Comparison of ENCODE assay signal across 17 cellular contexts in the genomic region with DNA sequence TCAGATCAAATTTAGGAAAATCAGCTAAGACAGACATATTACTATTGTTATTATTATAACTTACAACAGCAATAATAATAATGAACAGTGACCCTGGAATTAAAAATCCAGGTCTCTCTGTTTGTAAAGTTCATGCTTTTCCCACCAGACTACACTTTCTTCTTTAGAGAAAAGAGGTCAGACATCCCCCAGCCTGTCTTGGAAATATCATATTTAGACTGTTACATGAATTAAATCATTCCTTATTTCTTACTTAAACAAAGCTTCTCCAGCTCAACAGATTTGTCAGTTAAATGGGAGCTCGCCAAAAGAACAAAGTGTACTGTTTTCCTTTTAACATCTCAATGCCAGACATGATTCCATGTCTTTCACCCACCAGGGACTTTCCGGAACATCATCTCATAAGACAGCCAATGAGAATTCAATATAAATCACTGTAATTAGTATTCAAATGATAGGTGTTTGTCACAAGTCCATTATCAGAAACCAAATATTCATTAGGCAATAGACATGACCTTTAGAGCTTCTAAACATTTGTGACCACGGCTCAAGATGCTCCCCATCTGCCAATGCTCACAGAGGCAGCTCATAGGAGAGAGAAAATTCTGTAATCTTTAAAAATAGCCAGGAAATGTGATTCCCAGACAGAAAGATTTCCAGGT.
DNase-seq lines count a peak whose midpoint lies in the region; ATAC-seq and TF ChIP-seq lines count a peak whose summit lies in the region.
"Had no signal": no experiment of that assay in that cellular context is flagged by ENCODE, and none has a peak within 500 bp of the region (broad histone marks: within the 10 kb centered on the region; RNA-seq: fewer than 3 reads in every experiment).

No MANE protein-coding gene starts in this region.

- H2AK5ac ChIP-seq in H9 (ENCODE audit: insufficient read length, low read length) = no peak overlapping the region

- H4K91ac ChIP-seq in H9 (ENCODE audit: insufficient read length, low read depth, low read length) = no peak overlapping the region

- ATAC-seq in Right ventricle myocardium superior (ENCODE audit: poor library complexity) (peak; percentile 73), HG03521 (IDR thresholded peaks at IDR 0.05; ENCODE audit: unreplicated experiment) (no peak)
- ATAC-seq in natural killer cell treated with Interleukin-12 subunit alpha and Interleukin-12 subunit beta and Interleukin-15 and Interleukin-18, amount 100 ng/mL, for 72 hours = no peak
- ATAC-seq: activated T-cell treated with anti-CD3 and anti-CD28 coated beads, Interleukin-2, amount 50 U/mL, for 4 hours; stimulated activated effector memory CD8-positive, alpha-beta T cell treated with anti-CD3 and anti-CD28 coated beads, Interleukin-12 subunit alpha, Interleukin-12 subunit beta, amount 100 ng/mL, for 72 hours; T-cell had no signal

- H3K27ac ChIP-seq in ovary = no peak overlapping the region
- H3K27ac ChIP-seq in uterus = peak overlapping the region; percentile 39 to 73
- no peak overlapping the region for H3K27ac ChIP-seq in H9 (ENCODE audit: insufficient read length, low read depth, low read length)
- H3K27ac ChIP-seq: hepatocyte had no signal

- no peaks in the 10 kb centered on the region for H4K20me1 ChIP-seq in H9 (ENCODE audit: control insufficient read depth, insufficient read depth, insufficient read length)

- H3K4me1 ChIP-seq in ovary (ENCODE audit: insufficient read depth) (peaks cover 15% of the 10 kb centered on the region), uterus (no peaks in the 10 kb centered on the region), H9 (ENCODE audit: insufficient read depth, low read length) (no peaks in the 10 kb centered on the region)

- H3K23me2 ChIP-seq in H9 (ENCODE audit: insufficient read length, low read depth, low read length, poor library complexity, severe bottlenecking) = no peaks in the 10 kb centered on the region

- H3K79me1 ChIP-seq in H9 (ENCODE audit: insufficient read depth, low read depth, low read length, poor library complexity, severe bottlenecking) = no peaks in the 10 kb centered on the region

- H3K14ac ChIP-seq in H9 (ENCODE audit: insufficient read depth, low read length) = no peak overlapping the region

- no peak overlapping the region for H2BK20ac ChIP-seq in H9 (ENCODE audit: low read depth, low read length, poor library complexity, severe bottlenecking)

- H3K9me3 ChIP-seq in ovary (no peaks in the 10 kb centered on the region), uterus (no peaks in the 10 kb centered on the region), H9 (ENCODE audit: control insufficient read depth, low read depth, low read length) (no peaks in the 10 kb centered on the region)
- H3K9me3 ChIP-seq: adrenal gland had no signal

- H2BK5ac ChIP-seq in H9 (ENCODE audit: insufficient read length, low read length) = no peak overlapping the region

- no peak overlapping the region for H3K4me2 ChIP-seq in H9 (ENCODE audit: insufficient read depth, insufficient read length, low read length)
- H3K4me2 ChIP-seq: hepatocyte had no signal

- no peak overlapping the region for H2BK120ac ChIP-seq in H9 (ENCODE audit: low read depth, low read length, poor library complexity, severe bottlenecking)

- H3K4me3 ChIP-seq in cardiac fibroblast (replicated peaks in 1 of 2; ENCODE audit: low read depth in 2 of 2, low read length in 2 of 2) (no peak overlapping the region), ovary (no peak overlapping the region), uterus (no peak overlapping the region)
- H3K4me3 ChIP-seq: adrenal gland, hepatocyte had no signal

- no peaks in the 10 kb centered on the region for H3K79me2 ChIP-seq in H9 (ENCODE audit: insufficient read depth, low read length)
- H3K79me2 ChIP-seq: hepatocyte had no signal

- H2AFZ ChIP-seq in H9 (ENCODE audit: low read length) = no peak overlapping the region
- H2AFZ ChIP-seq: hepatocyte had no signal

- no peak overlapping the region for H3K27ac Mint-ChIP-seq in natural killer cell treated with Interleukin-12 subunit alpha and Interleukin-12 subunit beta and Interleukin-15 and Interleukin-18, amount 100 ng/mL, for 72 hours
- no peak overlapping the region for H3K27ac Mint-ChIP-seq in H9
- H3K27ac Mint-ChIP-seq: CD4-positive, CD25-positive, alpha-beta regulatory T cell; stimulated activated effector memory CD8-positive, alpha-beta T cell treated with anti-CD3 and anti-CD28 coated beads, Interleukin-12 subunit alpha, Interleukin-12 subunit beta, amount 100 ng/mL, for 72 hours; T-cell had no signal

- no peak overlapping the region for H3K9ac ChIP-seq in H9 (ENCODE audit: extremely low read depth, insufficient read length, low read length)

- intact Hi-C loops in Right ventricle myocardium superior (cut with DNase I) = no loop called here
- intact Hi-C loops in ovary (cut with DNase I) = loop anchor here in 1 of 4 donors (10.0 kb wide), 1 partner anchor 244 kb away; no protein-coding TSS in a partner anchor
- intact Hi-C loops in uterus (cut with DNase I; ENCODE audit: low total_unique reads) = no loop called here

- H3K27me3 Mint-ChIP-seq in natural killer cell treated with Interleukin-12 subunit alpha and Interleukin-12 subunit beta and Interleukin-15 and Interleukin-18, amount 100 ng/mL, for 72 hours = peaks cover 21 to 33% of the 10 kb centered on the region in 2 donors
- H3K27me3 Mint-ChIP-seq in H9 (ENCODE audit: low read depth) = peaks cover 2% of the 10 kb centered on the region; the same call in 1 of the 2 replicates

- H3K4me3 Mint-ChIP-seq in natural killer cell treated with Interleukin-12 subunit alpha and Interleukin-12 subunit beta and Interleukin-15 and Interleukin-18, amount 100 ng/mL, for 72 hours = no peak overlapping the region
- H3K4me3 Mint-ChIP-seq in H9 = no peak overlapping the region
- H3K4me3 Mint-ChIP-seq: activated T-cell treated with anti-CD3 and anti-CD28 coated beads, Interleukin-2, amount 50 U/mL, for 4 hours; CD4-positive, CD25-positive, alpha-beta regulatory T cell; stimulated activated effector memory CD8-positive, alpha-beta T cell treated with anti-CD3 and anti-CD28 coated beads, Interleukin-12 subunit alpha, Interleukin-12 subunit beta, amount 100 ng/mL, for 72 hours; T-cell had no signal

- 8 to 15% (median 13%) methylated on average over 3 of the region's 3 CpGs for WGBS in ovary, 3 donors
- no CpG with 5 or more reads among the region's 3 CpGs for WGBS in H9 (ENCODE audit: extremely low coverage, insufficient read length, low lambda C conversion rate)

- TF ChIP-seq CTCF in cardiac fibroblast (IDR thresholded peaks at IDR 0.05; ENCODE audit: low read depth, low read length) = no peak
- no peak for TF ChIP-seq CTCF in ovary (IDR thresholded peaks at IDR 0.05)
- no peak for TF ChIP-seq CTCF in uterus (IDR thresholded peaks at IDR 0.05)
- no peak for TF ChIP-seq CTCF in H9 (conservative IDR thresholded peaks at IDR 0.05)

- H3K4ac ChIP-seq in H9 (ENCODE audit: low read depth, low read length) = no peak overlapping the region

- no peak overlapping the region for H4K5ac ChIP-seq in H9 (ENCODE audit: insufficient read length, low read depth, low read length)

- peak; percentile 44 for TF ChIP-seq EP300 in ovary (IDR thresholded peaks at IDR 0.05)

- no peak overlapping the region for H3K18ac ChIP-seq in H9 (ENCODE audit: insufficient read length, low read depth, low read length)

- no peak overlapping the region for H3T11ph ChIP-seq in H9 (ENCODE audit: low read length)

- no peaks in the 10 kb centered on the region for H3K36me3 Mint-ChIP-seq in natural killer cell treated with Interleukin-12 subunit alpha and Interleukin-12 subunit beta and Interleukin-15 and Interleukin-18, amount 100 ng/mL, for 72 hours
- no peaks in the 10 kb centered on the region for H3K36me3 Mint-ChIP-seq in H9 (ENCODE audit: insufficient read depth in 1 of 3, low read depth in 3 of 3)
- H3K36me3 Mint-ChIP-seq: CD4-positive, CD25-positive, alpha-beta regulatory T cell; stimulated activated effector memory CD8-positive, alpha-beta T cell treated with anti-CD3 and anti-CD28 coated beads, Interleukin-12 subunit alpha, Interleukin-12 subunit beta, amount 100 ng/mL, for 72 hours; T-cell had no signal

- H2BK12ac ChIP-seq in H9 (ENCODE audit: insufficient read length, low read depth, low read length) = no peak overlapping the region

- TF ChIP-seq POLR2A in ovary (IDR thresholded peaks at IDR 0.05) (no peak), uterus (IDR thresholded peaks at IDR 0.05) (no peak)

- no peak overlapping the region for H4K8ac ChIP-seq in H9 (replicated peaks; ENCODE audit: insufficient read length, low read depth, low read length)

- DNase-seq in cardiac fibroblast (ENCODE audit: low read depth in 2 of 2) (peak; percentile 52 to 80), Right ventricle myocardium superior (no peak), ovary (peak in 2 of 5 donors; percentile 34 to 45), uterus (peak; percentile 31 to 36), H9 (no peak)
- no peak for DNase-seq in natural killer cell treated with Interleukin-12 subunit alpha and Interleukin-12 subunit beta and Interleukin-15 and Interleukin-18, amount 100 ng/mL, for 72 hours (ENCODE audit: low spot score)
- DNase-seq: activated T-cell treated with anti-CD3 and anti-CD28 coated beads, Interleukin-2, amount 50 U/mL, for 4 hours; CD4-positive, CD25-positive, alpha-beta regulatory T cell; effector memory CD4-positive, alpha-beta T cell; NCI-H1092 treated with DMSO at 0.1 percent for 48 hours; NCI-H226; stimulated activated CD4-positive, alpha-beta T cell treated with anti-CD3 and anti-CD28 coated beads, Interleukin-4, amount 100 ng/mL, for 24 hours; T-cell had no signal

- no peak overlapping the region for H2BK15ac ChIP-seq in H9 (ENCODE audit: low read depth, low read length)

- H3K27me3 ChIP-seq in ovary = no peaks in the 10 kb centered on the region
- no peaks in the 10 kb centered on the region for H3K27me3 ChIP-seq in uterus
- H3K27me3 ChIP-seq in H9 (ENCODE audit: insufficient read depth, low read length) = no peaks in the 10 kb centered on the region
- H3K27me3 ChIP-seq: adrenal gland, hepatocyte had no signal

- no peak overlapping the region for H3K56ac ChIP-seq in H9 (ENCODE audit: insufficient read length, low read depth, low read length)

- no peaks in the 10 kb centered on the region for H3K9me3 Mint-ChIP-seq in natural killer cell treated with Interleukin-12 subunit alpha and Interleukin-12 subunit beta and Interleukin-15 and Interleukin-18, amount 100 ng/mL, for 72 hours
- H3K9me3 Mint-ChIP-seq in H9 = no peaks in the 10 kb centered on the region
- H3K9me3 Mint-ChIP-seq: activated T-cell treated with anti-CD3 and anti-CD28 coated beads, Interleukin-2, amount 50 U/mL, for 4 hours; stimulated activated effector memory CD8-positive, alpha-beta T cell treated with anti-CD3 and anti-CD28 coated beads, Interleukin-12 subunit alpha, Interleukin-12 subunit beta, amount 100 ng/mL, for 72 hours; T-cell had no signal

- H3K23ac ChIP-seq in H9 (ENCODE audit: insufficient read length, low read depth, low read length) = no peak overlapping the region

- no peaks in the 10 kb centered on the region for H3K36me3 ChIP-seq in ovary
- no peaks in the 10 kb centered on the region for H3K36me3 ChIP-seq in uterus
- H3K36me3 ChIP-seq: adrenal gland had no signal

- H3K4me1 Mint-ChIP-seq in natural killer cell treated with Interleukin-12 subunit alpha and Interleukin-12 subunit beta and Interleukin-15 and Interleukin-18, amount 100 ng/mL, for 72 hours (ENCODE audit: low read depth in 2 of 2) = no peaks in the 10 kb centered on the region
- H3K4me1 Mint-ChIP-seq in H9 = peaks cover 0 to 4% of the 10 kb centered on the region in 2 experiments; a peak in 1 of 4 replicates
- H3K4me1 Mint-ChIP-seq: CD4-positive, CD25-positive, alpha-beta regulatory T cell; stimulated activated effector memory CD8-positive, alpha-beta T cell treated with anti-CD3 and anti-CD28 coated beads, Interleukin-12 subunit alpha, Interleukin-12 subunit beta, amount 100 ng/mL, for 72 hours; T-cell had no signal

Comparison
In these comparisons a context has a peak if more than half of its experiments do, and no peak if none do; other contexts are left out.
1. DNase-seq: peak in cardiac fibroblast (2 of 2) and uterus (2 of 2); none in Right ventricle myocardium superior (single experiment), natural killer cell treated with Interleukin-12 subunit alpha and Interleukin-12 subunit beta and Interleukin-15 and Interleukin-18, amount 100 ng/mL, for 72 hours (single experiment) and H9 (single experiment).
2. H3K27ac ChIP-seq: peak in uterus (2 of 2); none in ovary (0 of 2) and H9 (single experiment).